ENCODE assay signal across 1 cellular context in the genomic region with DNA sequence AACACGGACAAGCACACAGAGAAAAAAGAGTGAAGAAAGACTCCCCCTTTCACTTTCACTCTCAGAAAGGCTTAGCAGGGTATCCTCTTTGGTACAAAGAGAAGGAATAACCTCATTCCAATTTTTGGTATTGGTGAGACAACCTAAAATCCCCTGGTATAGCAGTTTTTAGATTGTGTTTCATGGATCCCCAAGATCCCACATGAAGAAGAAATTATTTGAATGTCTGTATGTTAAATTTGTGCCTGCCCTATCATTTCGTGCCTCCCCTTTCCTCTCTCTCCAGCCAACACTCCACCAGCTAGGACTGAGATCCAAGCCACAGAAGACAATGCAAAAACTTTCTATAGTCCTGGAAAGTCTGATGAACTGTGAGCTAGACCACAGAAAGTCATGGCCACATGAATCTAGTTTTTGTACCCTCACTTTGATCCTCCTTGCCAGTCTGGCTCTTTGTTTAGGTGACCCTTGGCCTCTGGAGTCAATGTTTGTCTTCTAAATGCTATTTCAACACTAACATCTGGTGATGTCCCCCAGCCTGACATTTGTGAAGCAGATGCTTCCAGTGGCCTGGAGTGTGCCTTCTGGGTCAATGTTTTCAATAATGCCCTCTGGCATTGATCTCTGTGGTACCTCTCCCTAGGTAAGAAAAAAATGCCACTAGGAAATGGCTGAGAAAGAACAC.
TF ChIP-seq lines count a peak whose summit lies in the region.

No MANE protein-coding gene starts in this region.

TF ChIP-seq in HepG2, 621 proteins besides CTCF, POLR2A, EP300 and RAD21 (continued from another document and continues in another):
- TF ChIP-seq, protein P1, sequence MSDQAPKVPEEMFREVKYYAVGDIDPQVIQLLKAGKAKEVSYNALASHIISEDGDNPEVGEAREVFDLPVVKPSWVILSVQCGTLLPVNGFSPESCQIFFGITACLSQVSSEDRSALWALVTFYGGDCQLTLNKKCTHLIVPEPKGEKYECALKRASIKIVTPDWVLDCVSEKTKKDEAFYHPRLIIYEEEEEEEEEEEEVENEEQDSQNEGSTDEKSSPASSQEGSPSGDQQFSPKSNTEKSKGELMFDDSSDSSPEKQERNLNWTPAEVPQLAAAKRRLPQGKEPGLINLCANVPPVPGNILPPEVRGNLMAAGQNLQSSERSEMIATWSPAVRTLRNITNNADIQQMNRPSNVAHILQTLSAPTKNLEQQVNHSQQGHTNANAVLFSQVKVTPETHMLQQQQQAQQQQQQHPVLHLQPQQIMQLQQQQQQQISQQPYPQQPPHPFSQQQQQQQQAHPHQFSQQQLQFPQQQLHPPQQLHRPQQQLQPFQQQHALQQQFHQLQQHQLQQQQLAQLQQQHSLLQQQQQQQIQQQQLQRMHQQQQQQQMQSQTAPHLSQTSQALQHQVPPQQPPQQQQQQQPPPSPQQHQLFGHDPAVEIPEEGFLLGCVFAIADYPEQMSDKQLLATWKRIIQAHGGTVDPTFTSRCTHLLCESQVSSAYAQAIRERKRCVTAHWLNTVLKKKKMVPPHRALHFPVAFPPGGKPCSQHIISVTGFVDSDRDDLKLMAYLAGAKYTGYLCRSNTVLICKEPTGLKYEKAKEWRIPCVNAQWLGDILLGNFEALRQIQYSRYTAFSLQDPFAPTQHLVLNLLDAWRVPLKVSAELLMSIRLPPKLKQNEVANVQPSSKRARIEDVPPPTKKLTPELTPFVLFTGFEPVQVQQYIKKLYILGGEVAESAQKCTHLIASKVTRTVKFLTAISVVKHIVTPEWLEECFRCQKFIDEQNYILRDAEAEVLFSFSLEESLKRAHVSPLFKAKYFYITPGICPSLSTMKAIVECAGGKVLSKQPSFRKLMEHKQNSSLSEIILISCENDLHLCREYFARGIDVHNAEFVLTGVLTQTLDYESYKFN (CRISPR knock-in tag; conservative IDR thresholded peaks at IDR 0.05): peak; percentile 99
- peak; percentile 55 for TF ChIP-seq KMT2B (CRISPR knock-in tag; IDR thresholded peaks at IDR 0.05)
- TF ChIP-seq FOXM1 (CRISPR knock-in tag; IDR thresholded peaks at IDR 0.05): no peak
- TF ChIP-seq, protein P2, sequence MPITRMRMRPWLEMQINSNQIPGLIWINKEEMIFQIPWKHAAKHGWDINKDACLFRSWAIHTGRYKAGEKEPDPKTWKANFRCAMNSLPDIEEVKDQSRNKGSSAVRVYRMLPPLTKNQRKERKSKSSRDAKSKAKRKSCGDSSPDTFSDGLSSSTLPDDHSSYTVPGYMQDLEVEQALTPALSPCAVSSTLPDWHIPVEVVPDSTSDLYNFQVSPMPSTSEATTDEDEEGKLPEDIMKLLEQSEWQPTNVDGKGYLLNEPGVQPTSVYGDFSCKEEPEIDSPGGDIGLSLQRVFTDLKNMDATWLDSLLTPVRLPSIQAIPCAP (CRISPR knock-in tag; IDR thresholded peaks at IDR 0.05; ENCODE audit: low read depth): peak; percentile 50; the same call in 1 of the 2 replicates
- TF ChIP-seq KDM1A (CRISPR knock-in tag; IDR thresholded peaks at IDR 0.05): peak; percentile 88
- TF ChIP-seq, protein P3, sequence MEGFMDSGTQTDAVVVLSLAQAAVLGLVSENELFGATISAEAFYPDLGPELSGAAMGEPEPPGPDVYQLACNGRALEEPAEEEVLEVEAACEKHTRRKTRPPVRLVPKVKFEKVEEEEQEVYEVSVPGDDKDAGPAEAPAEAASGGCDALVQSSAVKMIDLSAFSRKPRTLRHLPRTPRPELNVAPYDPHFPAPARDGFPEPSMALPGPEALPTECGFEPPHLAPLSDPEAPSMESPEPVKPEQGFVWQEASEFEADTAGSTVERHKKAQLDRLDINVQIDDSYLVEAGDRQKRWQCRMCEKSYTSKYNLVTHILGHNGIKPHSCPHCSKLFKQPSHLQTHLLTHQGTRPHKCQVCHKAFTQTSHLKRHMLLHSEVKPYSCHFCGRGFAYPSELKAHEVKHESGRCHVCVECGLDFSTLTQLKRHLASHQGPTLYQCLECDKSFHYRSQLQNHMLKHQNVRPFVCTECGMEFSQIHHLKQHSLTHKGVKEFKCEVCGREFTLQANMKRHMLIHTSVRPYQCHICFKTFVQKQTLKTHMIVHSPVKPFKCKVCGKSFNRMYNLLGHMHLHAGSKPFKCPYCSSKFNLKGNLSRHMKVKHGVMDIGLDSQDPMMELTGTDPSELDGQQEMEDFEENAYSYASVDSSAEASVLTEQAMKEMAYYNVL (CRISPR knock-in tag; IDR thresholded peaks at IDR 0.05; ENCODE audit: borderline replicate concordance): peak; percentile 97
- TF ChIP-seq ARNT2 (CRISPR knock-in tag; IDR thresholded peaks at IDR 0.05; ENCODE audit: low read depth): peak; percentile 57
- TF ChIP-seq ZNF816 (CRISPR knock-in tag; IDR thresholded peaks at IDR 0.05; ENCODE audit: borderline replicate concordance): peak; percentile 88
- TF ChIP-seq DPF2 (CRISPR knock-in tag; IDR thresholded peaks at IDR 0.05; ENCODE audit: borderline replicate concordance, low read depth): peak; percentile 98
- TF ChIP-seq CREB1 (IDR thresholded peaks at IDR 0.05): no peak
- TF ChIP-seq CREB1 (CRISPR knock-in tag; IDR thresholded peaks at IDR 0.05): peak; percentile 76
- TF ChIP-seq BRD4 (CRISPR knock-in tag; IDR thresholded peaks at IDR 0.05): peak; percentile 72; the same call in 1 of the 2 replicates
- no peak for TF ChIP-seq ZNF589 (CRISPR knock-in tag; conservative IDR thresholded peaks at IDR 0.05)
- TF ChIP-seq SCMH1 (CRISPR knock-in tag; IDR thresholded peaks at IDR 0.05; ENCODE audit: borderline replicate concordance): no peak
- no peak; the same call in 1 of the 2 replicates for TF ChIP-seq ATF7 (IDR thresholded peaks at IDR 0.05)
- peak; percentile 80; the same call in 1 of the 2 replicates for TF ChIP-seq ATF7 (CRISPR knock-in tag; IDR thresholded peaks at IDR 0.05)
- TF ChIP-seq WIZ (CRISPR knock-in tag; IDR thresholded peaks at IDR 0.05): peak; percentile 54; the same call in 1 of the 2 replicates
- 0 out of 2 replicates have a peak, but pooled peaks have one; percentile 39 for TF ChIP-seq MAZ (IDR thresholded peaks at IDR 0.05; ENCODE audit: borderline replicate concordance, low read depth, low read length)
- TF ChIP-seq MAZ (CRISPR knock-in tag; IDR thresholded peaks at IDR 0.05; ENCODE audit: low read depth): 0 out of 2 replicates have a peak, but pooled peaks have one; percentile 23
- TF ChIP-seq MZF1 (CRISPR knock-in tag; IDR thresholded peaks at IDR 0.05; ENCODE audit: borderline replicate concordance): no peak
- peak; percentile 97 for TF ChIP-seq FOXK1 (CRISPR knock-in tag; IDR thresholded peaks at IDR 0.05; ENCODE audit: borderline replicate concordance, low read depth)
- TF ChIP-seq, protein P4, sequence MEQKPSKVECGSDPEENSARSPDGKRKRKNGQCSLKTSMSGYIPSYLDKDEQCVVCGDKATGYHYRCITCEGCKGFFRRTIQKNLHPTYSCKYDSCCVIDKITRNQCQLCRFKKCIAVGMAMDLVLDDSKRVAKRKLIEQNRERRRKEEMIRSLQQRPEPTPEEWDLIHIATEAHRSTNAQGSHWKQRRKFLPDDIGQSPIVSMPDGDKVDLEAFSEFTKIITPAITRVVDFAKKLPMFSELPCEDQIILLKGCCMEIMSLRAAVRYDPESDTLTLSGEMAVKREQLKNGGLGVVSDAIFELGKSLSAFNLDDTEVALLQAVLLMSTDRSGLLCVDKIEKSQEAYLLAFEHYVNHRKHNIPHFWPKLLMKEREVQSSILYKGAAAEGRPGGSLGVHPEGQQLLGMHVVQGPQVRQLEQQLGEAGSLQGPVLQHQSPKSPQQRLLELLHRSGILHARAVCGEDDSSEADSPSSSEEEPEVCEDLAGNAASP (CRISPR knock-in tag; IDR thresholded peaks at IDR 0.05; ENCODE audit: borderline replicate concordance): peak; percentile 92; the same call in 1 of the 2 replicates
- peak; percentile 98 for TF ChIP-seq ZMYM4 (CRISPR knock-in tag; IDR thresholded peaks at IDR 0.05)
- TF ChIP-seq NKX3-1 (CRISPR knock-in tag; IDR thresholded peaks at IDR 0.05): no peak; the same call in 1 of the 2 replicates
- TF ChIP-seq, protein P5, sequence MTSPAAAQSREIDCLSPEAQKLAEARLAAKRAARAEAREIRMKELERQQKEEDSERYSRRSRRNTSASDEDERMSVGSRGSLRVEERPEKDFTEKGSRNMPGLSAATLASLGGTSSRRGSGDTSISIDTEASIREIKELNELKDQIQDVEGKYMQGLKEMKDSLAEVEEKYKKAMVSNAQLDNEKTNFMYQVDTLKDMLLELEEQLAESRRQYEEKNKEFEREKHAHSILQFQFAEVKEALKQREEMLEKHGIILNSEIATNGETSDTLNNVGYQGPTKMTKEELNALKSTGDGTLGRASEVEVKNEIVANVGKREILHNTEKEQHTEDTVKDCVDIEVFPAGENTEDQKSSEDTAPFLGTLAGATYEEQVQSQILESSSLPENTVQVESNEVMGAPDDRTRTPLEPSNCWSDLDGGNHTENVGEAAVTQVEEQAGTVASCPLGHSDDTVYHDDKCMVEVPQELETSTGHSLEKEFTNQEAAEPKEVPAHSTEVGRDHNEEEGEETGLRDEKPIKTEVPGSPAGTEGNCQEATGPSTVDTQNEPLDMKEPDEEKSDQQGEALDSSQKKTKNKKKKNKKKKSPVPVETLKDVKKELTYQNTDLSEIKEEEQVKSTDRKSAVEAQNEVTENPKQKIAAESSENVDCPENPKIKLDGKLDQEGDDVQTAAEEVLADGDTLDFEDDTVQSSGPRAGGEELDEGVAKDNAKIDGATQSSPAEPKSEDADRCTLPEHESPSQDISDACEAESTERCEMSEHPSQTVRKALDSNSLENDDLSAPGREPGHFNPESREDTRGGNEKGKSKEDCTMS (CRISPR knock-in tag; conservative IDR thresholded peaks at IDR 0.05): no peak
- TF ChIP-seq, protein P6, sequence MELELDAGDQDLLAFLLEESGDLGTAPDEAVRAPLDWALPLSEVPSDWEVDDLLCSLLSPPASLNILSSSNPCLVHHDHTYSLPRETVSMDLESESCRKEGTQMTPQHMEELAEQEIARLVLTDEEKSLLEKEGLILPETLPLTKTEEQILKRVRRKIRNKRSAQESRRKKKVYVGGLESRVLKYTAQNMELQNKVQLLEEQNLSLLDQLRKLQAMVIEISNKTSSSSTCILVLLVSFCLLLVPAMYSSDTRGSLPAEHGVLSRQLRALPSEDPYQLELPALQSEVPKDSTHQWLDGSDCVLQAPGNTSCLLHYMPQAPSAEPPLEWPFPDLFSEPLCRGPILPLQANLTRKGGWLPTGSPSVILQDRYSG (CRISPR knock-in tag; IDR thresholded peaks at IDR 0.05): no peak
- TF ChIP-seq, protein P7, sequence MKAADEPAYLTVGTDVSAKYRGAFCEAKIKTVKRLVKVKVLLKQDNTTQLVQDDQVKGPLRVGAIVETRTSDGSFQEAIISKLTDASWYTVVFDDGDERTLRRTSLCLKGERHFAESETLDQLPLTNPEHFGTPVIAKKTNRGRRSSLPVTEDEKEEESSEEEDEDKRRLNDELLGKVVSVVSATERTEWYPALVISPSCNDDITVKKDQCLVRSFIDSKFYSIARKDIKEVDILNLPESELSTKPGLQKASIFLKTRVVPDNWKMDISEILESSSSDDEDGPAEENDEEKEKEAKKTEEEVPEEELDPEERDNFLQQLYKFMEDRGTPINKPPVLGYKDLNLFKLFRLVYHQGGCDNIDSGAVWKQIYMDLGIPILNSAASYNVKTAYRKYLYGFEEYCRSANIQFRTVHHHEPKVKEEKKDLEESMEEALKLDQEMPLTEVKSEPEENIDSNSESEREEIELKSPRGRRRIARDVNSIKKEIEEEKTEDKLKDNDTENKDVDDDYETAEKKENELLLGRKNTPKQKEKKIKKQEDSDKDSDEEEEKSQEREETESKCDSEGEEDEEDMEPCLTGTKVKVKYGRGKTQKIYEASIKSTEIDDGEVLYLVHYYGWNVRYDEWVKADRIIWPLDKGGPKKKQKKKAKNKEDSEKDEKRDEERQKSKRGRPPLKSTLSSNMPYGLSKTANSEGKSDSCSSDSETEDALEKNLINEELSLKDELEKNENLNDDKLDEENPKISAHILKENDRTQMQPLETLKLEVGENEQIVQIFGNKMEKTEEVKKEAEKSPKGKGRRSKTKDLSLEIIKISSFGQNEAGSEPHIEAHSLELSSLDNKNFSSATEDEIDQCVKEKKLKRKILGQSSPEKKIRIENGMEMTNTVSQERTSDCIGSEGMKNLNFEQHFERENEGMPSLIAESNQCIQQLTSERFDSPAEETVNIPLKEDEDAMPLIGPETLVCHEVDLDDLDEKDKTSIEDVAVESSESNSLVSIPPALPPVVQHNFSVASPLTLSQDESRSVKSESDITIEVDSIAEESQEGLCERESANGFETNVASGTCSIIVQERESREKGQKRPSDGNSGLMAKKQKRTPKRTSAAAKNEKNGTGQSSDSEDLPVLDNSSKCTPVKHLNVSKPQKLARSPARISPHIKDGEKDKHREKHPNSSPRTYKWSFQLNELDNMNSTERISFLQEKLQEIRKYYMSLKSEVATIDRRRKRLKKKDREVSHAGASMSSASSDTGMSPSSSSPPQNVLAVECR (CRISPR knock-in tag; IDR thresholded peaks at IDR 0.05; ENCODE audit: borderline replicate concordance): peak; percentile 68; the same call in 1 of the 2 replicates
- TF ChIP-seq MAFG (CRISPR knock-in tag; IDR thresholded peaks at IDR 0.05): no peak
- 0 out of 2 replicates have a peak, but pooled peaks have one; percentile 8 for TF ChIP-seq NFYC (CRISPR knock-in tag; IDR thresholded peaks at IDR 0.05)
- TF ChIP-seq, protein P8, sequence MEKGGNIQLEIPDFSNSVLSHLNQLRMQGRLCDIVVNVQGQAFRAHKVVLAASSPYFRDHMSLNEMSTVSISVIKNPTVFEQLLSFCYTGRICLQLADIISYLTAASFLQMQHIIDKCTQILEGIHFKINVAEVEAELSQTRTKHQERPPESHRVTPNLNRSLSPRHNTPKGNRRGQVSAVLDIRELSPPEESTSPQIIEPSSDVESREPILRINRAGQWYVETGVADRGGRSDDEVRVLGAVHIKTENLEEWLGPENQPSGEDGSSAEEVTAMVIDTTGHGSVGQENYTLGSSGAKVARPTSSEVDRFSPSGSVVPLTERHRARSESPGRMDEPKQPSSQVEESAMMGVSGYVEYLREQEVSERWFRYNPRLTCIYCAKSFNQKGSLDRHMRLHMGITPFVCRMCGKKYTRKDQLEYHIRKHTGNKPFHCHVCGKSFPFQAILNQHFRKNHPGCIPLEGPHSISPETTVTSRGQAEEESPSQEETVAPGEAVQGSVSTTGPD (CRISPR knock-in tag; IDR thresholded peaks at IDR 0.05): peak; percentile 94
- TF ChIP-seq, protein P9, sequence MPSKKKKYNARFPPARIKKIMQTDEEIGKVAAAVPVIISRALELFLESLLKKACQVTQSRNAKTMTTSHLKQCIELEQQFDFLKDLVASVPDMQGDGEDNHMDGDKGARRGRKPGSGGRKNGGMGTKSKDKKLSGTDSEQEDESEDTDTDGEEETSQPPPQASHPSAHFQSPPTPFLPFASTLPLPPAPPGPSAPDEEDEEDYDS (CRISPR knock-in tag; IDR thresholded peaks at IDR 0.05): peak; percentile 77
- TF ChIP-seq SOX6 (IDR thresholded peaks at IDR 0.05): no peak
- peak; percentile 100 for TF ChIP-seq SOX6 (CRISPR knock-in tag; IDR thresholded peaks at IDR 0.05)
